ENCODE assay signal across 1 cellular context in the genomic region with DNA sequence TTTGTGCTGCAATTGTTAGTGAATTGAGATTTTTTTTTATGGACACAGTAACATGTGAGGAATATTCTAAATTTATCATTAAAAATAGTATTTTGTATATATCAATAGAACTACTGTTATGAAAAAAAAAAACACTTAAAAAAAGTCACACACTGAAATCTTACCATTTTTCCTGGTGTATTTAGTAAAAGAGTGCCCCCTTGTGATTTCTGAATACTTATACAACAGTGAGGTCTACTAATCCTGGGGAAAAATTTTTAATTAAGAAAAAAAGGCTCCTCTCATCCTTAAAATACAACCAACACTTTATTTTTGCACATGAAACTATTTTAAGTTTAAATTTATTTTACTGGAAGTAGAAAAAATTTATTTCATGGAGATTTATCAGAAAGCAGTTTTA.
TF ChIP-seq lines count a peak whose summit lies in the region.

No MANE protein-coding gene starts in this region.

TF ChIP-seq in HCT116, 20 proteins besides CTCF, POLR2A, EP300 and RAD21:
- TF ChIP-seq, protein P1, sequence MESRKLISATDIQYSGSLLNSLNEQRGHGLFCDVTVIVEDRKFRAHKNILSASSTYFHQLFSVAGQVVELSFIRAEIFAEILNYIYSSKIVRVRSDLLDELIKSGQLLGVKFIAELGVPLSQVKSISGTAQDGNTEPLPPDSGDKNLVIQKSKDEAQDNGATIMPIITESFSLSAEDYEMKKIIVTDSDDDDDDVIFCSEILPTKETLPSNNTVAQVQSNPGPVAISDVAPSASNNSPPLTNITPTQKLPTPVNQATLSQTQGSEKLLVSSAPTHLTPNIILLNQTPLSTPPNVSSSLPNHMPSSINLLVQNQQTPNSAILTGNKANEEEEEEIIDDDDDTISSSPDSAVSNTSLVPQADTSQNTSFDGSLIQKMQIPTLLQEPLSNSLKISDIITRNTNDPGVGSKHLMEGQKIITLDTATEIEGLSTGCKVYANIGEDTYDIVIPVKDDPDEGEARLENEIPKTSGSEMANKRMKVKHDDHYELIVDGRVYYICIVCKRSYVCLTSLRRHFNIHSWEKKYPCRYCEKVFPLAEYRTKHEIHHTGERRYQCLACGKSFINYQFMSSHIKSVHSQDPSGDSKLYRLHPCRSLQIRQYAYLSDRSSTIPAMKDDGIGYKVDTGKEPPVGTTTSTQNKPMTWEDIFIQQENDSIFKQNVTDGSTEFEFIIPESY (IDR thresholded peaks at IDR 0.05; ENCODE audit: extremely low read depth, insufficient replicate concordance, low read length) = no peak
- TF ChIP-seq, protein P2, sequence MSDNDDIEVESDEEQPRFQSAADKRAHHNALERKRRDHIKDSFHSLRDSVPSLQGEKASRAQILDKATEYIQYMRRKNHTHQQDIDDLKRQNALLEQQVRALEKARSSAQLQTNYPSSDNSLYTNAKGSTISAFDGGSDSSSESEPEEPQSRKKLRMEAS (IDR thresholded peaks at IDR 0.05) = no peak
- no peak for TF ChIP-seq FOSL1 (IDR thresholded peaks at IDR 0.05; ENCODE audit: low read depth)
- TF ChIP-seq ZFX (IDR thresholded peaks at IDR 0.05) = no peak
- no peak for TF ChIP-seq SRF (IDR thresholded peaks at IDR 0.05; ENCODE audit: low read depth)
- no peak for TF ChIP-seq YY1 (IDR thresholded peaks at IDR 0.05; ENCODE audit: extremely low read depth, insufficient replicate concordance, low read depth, low read length)
- no peak for TF ChIP-seq SP1 (IDR thresholded peaks at IDR 0.05; ENCODE audit: low read depth)
- TF ChIP-seq SIN3A (IDR thresholded peaks at IDR 0.05; ENCODE audit: low read depth) = no peak
- TF ChIP-seq EZH2phosphoT487 (IDR thresholded peaks at IDR 0.05; ENCODE audit: borderline replicate concordance) = no peak
- TF ChIP-seq JUND (IDR thresholded peaks at IDR 0.05) = no peak
- TF ChIP-seq EGR1 (IDR thresholded peaks at IDR 0.05; ENCODE audit: low read depth) = no peak
- TF ChIP-seq EZH2 (IDR thresholded peaks at IDR 0.05) = no peak
- TF ChIP-seq POLR2AphosphoS5 (IDR thresholded peaks at IDR 0.05; ENCODE audit: low read depth, low read length) = no peak
- no peak for TF ChIP-seq CBX3 (IDR thresholded peaks at IDR 0.05; ENCODE audit: low read depth)
- TF ChIP-seq, protein P3, sequence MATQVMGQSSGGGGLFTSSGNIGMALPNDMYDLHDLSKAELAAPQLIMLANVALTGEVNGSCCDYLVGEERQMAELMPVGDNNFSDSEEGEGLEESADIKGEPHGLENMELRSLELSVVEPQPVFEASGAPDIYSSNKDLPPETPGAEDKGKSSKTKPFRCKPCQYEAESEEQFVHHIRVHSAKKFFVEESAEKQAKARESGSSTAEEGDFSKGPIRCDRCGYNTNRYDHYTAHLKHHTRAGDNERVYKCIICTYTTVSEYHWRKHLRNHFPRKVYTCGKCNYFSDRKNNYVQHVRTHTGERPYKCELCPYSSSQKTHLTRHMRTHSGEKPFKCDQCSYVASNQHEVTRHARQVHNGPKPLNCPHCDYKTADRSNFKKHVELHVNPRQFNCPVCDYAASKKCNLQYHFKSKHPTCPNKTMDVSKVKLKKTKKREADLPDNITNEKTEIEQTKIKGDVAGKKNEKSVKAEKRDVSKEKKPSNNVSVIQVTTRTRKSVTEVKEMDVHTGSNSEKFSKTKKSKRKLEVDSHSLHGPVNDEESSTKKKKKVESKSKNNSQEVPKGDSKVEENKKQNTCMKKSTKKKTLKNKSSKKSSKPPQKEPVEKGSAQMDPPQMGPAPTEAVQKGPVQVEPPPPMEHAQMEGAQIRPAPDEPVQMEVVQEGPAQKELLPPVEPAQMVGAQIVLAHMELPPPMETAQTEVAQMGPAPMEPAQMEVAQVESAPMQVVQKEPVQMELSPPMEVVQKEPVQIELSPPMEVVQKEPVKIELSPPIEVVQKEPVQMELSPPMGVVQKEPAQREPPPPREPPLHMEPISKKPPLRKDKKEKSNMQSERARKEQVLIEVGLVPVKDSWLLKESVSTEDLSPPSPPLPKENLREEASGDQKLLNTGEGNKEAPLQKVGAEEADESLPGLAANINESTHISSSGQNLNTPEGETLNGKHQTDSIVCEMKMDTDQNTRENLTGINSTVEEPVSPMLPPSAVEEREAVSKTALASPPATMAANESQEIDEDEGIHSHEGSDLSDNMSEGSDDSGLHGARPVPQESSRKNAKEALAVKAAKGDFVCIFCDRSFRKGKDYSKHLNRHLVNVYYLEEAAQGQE (IDR thresholded peaks at IDR 0.05; ENCODE audit: low read depth) = no peak
- TF ChIP-seq TCF7L2 (IDR thresholded peaks at IDR 0.05; ENCODE audit: borderline replicate concordance, extremely low read depth, insufficient read depth, insufficient read length) = no peak
